Comparison of ENCODE assay signal across 16 cellular contexts in the genomic region with DNA sequence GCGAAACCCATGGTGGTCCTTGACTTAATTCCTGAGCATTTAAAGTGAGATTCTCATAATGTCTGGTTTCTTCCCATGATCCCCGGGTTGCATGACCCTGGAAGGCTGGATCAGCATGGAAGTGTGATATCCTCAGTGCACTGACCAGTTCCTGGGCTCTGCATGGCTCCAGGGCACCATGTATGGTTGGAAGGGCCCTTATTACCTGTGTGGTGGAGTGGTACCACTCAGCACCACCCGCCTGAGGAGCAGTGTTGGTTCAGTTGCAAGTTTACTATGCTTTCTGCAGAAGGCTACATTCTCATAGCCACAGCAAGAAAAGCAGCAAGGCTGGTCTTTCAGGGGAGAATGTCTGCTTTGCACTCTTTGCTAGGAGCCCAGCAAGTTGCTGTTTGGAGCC.
DNase-seq lines count a peak whose midpoint lies in the region; ATAC-seq and TF ChIP-seq lines count a peak whose summit lies in the region.
"Had no signal": no experiment of that assay in that cellular context is flagged by ENCODE, and none has a peak within 500 bp of the region (broad histone marks: within the 10 kb centered on the region; RNA-seq: fewer than 3 reads in every experiment).

No MANE protein-coding gene starts in this region.

- no peaks in the 10 kb centered on the region for H3K4me1 ChIP-seq in endodermal cell (ENCODE audit: control insufficient read depth, insufficient read depth, low read length)
- peaks cover 0 to 5% (median 0%) of the 10 kb centered on the region in 4 donors for H3K4me1 ChIP-seq in sigmoid colon

- H3K4me3 Mint-ChIP-seq in endodermal cell: no peak overlapping the region
- H3K4me3 Mint-ChIP-seq: CD4-positive, alpha-beta memory T cell had no signal

- 86 to 88% methylated on average over 3 of the region's 3 CpGs for WGBS in endodermal cell (ENCODE audit: insufficient coverage in 1 of 2, insufficient read length in 1 of 2), 2 experiments
- 79 to 86% methylated on average over 3 of the region's 3 CpGs for WGBS in sigmoid colon, 2 donors

- no peaks in the 10 kb centered on the region for H3K36me3 Mint-ChIP-seq in endodermal cell (ENCODE audit: low read depth)
- H3K36me3 Mint-ChIP-seq: CD4-positive, alpha-beta memory T cell had no signal

- DNase-seq in coronary artery (ENCODE audit: low spot score): peak; percentile 58
- peak; percentile 22 for DNase-seq in endodermal cell
- DNase-seq in sigmoid colon: peak; percentile 37
- DNase-seq in substantia nigra (lab: John Stamatoyannopoulos, UW): no peak
- DNase-seq in midbrain (lab: John Stamatoyannopoulos, UW): no peak
- DNase-seq: C1 segment of cervical spinal cord; Calu3; CD4-positive, alpha-beta memory T cell; COR-L47; DMS53; DMS79 treated with DMSO at 0.1 percent for 48 hours; GF-D8; GM23248; H7; HCEC 1CT had no signal

- no peak overlapping the region for H3K27ac Mint-ChIP-seq in endodermal cell
- H3K27ac Mint-ChIP-seq: CD4-positive, alpha-beta memory T cell had no signal

- TF ChIP-seq POLR2A in sigmoid colon (IDR thresholded peaks at IDR 0.05): no peak

- TF ChIP-seq EP300 in sigmoid colon (IDR thresholded peaks at IDR 0.05): no peak

- H3K4me3 ChIP-seq in coronary artery: no peak overlapping the region
- H3K4me3 ChIP-seq in endodermal cell (ENCODE audit: low read length): no peak overlapping the region
- no peak overlapping the region for H3K4me3 ChIP-seq in sigmoid colon
- H3K4me3 ChIP-seq: GM23248 had no signal

- H3K27ac ChIP-seq in coronary artery (no peak overlapping the region), endodermal cell (ENCODE audit: low read depth, low read length) (no peak overlapping the region), sigmoid colon (no peak overlapping the region), substantia nigra (ENCODE audit: low read depth, low read length, poor library complexity, severe bottlenecking) (no peak overlapping the region)
- H3K27ac ChIP-seq: GM23248 had no signal

- H3K27me3 Mint-ChIP-seq in endodermal cell (ENCODE audit: insufficient read depth): no peaks in the 10 kb centered on the region
- H3K27me3 Mint-ChIP-seq: CD4-positive, alpha-beta memory T cell had no signal

- intact Hi-C loops in sigmoid colon (cut with DNase I): no loop called here

- H3K9ac ChIP-seq in endodermal cell (ENCODE audit: extremely low read depth, low read length, poor library complexity, severe bottlenecking): no peak overlapping the region
- H3K9ac ChIP-seq: GM23248 had no signal

- H3K9me3 ChIP-seq in endodermal cell (ENCODE audit: control insufficient read depth, low read length) (no peaks in the 10 kb centered on the region), sigmoid colon (no peaks in the 10 kb centered on the region)

- no peaks in the 10 kb centered on the region for H3K27me3 ChIP-seq in endodermal cell (ENCODE audit: control insufficient read depth, insufficient read depth, low read length, poor library complexity, severe bottlenecking)
- H3K27me3 ChIP-seq in sigmoid colon: no peaks in the 10 kb centered on the region

- no peaks in the 10 kb centered on the region for H3K4me1 Mint-ChIP-seq in endodermal cell
- H3K4me1 Mint-ChIP-seq: CD4-positive, alpha-beta memory T cell had no signal

- no peaks in the 10 kb centered on the region for H3K36me3 ChIP-seq in endodermal cell (ENCODE audit: control insufficient read depth, insufficient read depth, low read length)
- H3K36me3 ChIP-seq in sigmoid colon: no peaks in the 10 kb centered on the region

- TF ChIP-seq CTCF in coronary artery (IDR thresholded peaks at IDR 0.05) (no peak), endodermal cell (conservative IDR thresholded peaks at IDR 0.05) (no peak), sigmoid colon (IDR thresholded peaks at IDR 0.05) (no peak)

- no peaks in the 10 kb centered on the region for H3K9me3 Mint-ChIP-seq in endodermal cell

- ATAC-seq in GM21515 (IDR thresholded peaks at IDR 0.05; ENCODE audit: unreplicated experiment): no peak

Comparison
In these comparisons a context has a peak if more than half of its experiments do, and no peak if none do; other contexts are left out.
1. DNase-seq: peak in coronary artery (single experiment), endodermal cell (single experiment) and sigmoid colon (single experiment); none in substantia nigra (0 of 49) and midbrain (single experiment).